23 cellular contexts compared by ENCODE assay signal in the genomic region with DNA sequence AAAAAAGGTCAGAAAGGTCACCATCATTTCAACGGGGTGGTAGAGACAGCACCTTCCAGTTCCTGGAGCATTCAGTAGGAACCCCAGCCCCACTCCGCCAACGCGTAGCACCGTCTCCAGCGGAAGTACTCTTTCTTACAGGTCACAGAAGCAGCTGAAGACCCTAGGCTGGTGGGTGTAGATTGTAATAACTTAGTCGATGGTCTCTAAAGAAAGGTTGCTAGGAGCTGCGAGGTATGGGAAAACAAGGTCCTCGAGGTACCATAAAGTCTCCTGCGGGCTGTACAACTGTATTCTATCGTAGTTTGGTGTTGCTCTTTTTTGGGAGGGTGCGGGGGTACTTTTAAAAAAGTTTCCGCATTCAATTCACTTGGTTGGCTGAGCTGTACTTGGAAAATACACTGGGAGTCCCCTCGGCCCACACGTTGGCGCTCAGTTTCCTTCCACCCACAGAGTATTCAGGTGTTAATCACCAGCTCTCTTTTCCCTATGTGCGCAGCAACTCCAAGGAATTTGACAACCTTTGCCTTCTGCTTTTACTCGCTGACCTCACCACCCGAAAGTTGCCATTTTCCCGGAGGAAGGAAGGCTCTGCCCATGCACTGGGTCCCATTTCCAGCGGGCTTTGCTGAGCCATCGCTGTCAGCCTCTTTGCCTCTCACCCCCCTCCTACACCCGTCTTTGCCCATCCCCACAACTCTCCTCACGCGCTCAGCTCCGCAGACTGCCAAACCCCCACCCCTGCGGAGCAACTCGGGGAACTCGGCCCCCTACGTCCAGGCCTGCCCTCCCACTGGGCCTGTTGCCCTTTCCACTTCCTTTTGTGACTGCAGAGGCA. TPM values are rescaled to one million over a fixed set of nuclear protein-coding genes. Genes with fewer than 3 reads are reported as not detected.
DNase-seq lines count a peak whose midpoint lies in the region; ATAC-seq and TF ChIP-seq lines count a peak whose summit lies in the region.
"Had no signal": no experiment of that assay in that cellular context is flagged by ENCODE, and none has a peak within 500 bp of the region (broad histone marks: within the 10 kb centered on the region; RNA-seq: fewer than 3 reads in every experiment).

No MANE protein-coding gene starts in this region.

- H3K4me1 Mint-ChIP-seq in type B pancreatic cell (ENCODE audit: unreplicated experiment): peaks cover 10% of the 10 kb centered on the region

- no peak overlapping the region for H3K27ac Mint-ChIP-seq in type B pancreatic cell
- H3K27ac Mint-ChIP-seq: CD8-positive, alpha-beta T cell had no signal

- H2AFZ ChIP-seq in SK-N-SH (ENCODE audit: low read depth): no peak overlapping the region

- H3K9ac ChIP-seq in SK-N-SH (no peak overlapping the region), mesendoderm (ENCODE audit: low read length) (no peak overlapping the region)
- H3K9ac ChIP-seq: BLaER1, KMS-11 had no signal

- POLR2A ChIA-PET in SK-N-SH (lab: Yijun Ruan, JAX): no interaction called here

- H3K27me3 ChIP-seq in SK-N-SH (ENCODE audit: insufficient read depth): peaks cover 72% of the 10 kb centered on the region
- peaks cover 19% of the 10 kb centered on the region for H3K27me3 ChIP-seq in iPS DF 6.9 (ENCODE audit: control insufficient read depth, insufficient read depth, low read length)
- peaks cover 27% of the 10 kb centered on the region for H3K27me3 ChIP-seq in mesendoderm (ENCODE audit: insufficient read depth, low read length, poor library complexity)

- H3K4ac ChIP-seq in mesendoderm (ENCODE audit: low read depth, low read length): no peak overlapping the region

- H3K27me3 Mint-ChIP-seq in type B pancreatic cell: peaks cover 99% of the 10 kb centered on the region

- no peak overlapping the region for H2AK5ac ChIP-seq in mesendoderm (ENCODE audit: low read length)

- peak; percentile 19 for DNase-seq in SK-N-SH
- no peak for DNase-seq in iPS DF 6.9 (ENCODE audit: low read depth, low spot score)
- peak; percentile 61 for DNase-seq in mesendoderm
- DNase-seq in type B pancreatic cell (ENCODE audit: extremely low spot score, unreplicated experiment): no peak
- DNase-seq in SKM-1 (lab: John Stamatoyannopoulos, UW; ENCODE audit: unreplicated experiment): no peak
- DNase-seq: CD8-positive, alpha-beta T cell; DMS79 treated with DMSO at 0.1 percent for 48 hours; GDM1; NCI-H1436; NCI-H2029; NCI-H2171 treated with DMSO at 0.1 percent for 48 hours; NCI-H446 treated with DMSO at 0.1 percent for 48 hours; NCI-H748 treated with DMSO at 0.1 percent for 48 hours; RPMI8226; SIG-M5 had no signal

- no peaks in the 10 kb centered on the region for H3K79me2 ChIP-seq in SK-N-SH (ENCODE audit: insufficient read depth)
- no peaks in the 10 kb centered on the region for H3K79me2 ChIP-seq in mesendoderm (ENCODE audit: control insufficient read depth, insufficient read depth, low read length)

- H3K36me3 ChIP-seq in SK-N-SH (replicated peaks in 1 of 2; ENCODE audit: control insufficient read depth in 1 of 2, insufficient read depth in 2 of 2, low read length in 1 of 2) (no peaks in the 10 kb centered on the region), iPS DF 6.9 (ENCODE audit: control insufficient read depth, insufficient read depth, low read length) (no peaks in the 10 kb centered on the region), mesendoderm (ENCODE audit: control insufficient read depth, insufficient read depth, low read length) (no peaks in the 10 kb centered on the region)
- H3K36me3 ChIP-seq: BLaER1, HAP-1 had no signal

- H2BK15ac ChIP-seq in mesendoderm (replicated peaks; ENCODE audit: low read depth): no peak overlapping the region

- H4K8ac ChIP-seq in mesendoderm (ENCODE audit: low read depth, low read length): no peak overlapping the region

- peak overlapping the region; percentile 34 for H3K56ac ChIP-seq in mesendoderm (ENCODE audit: low read length)

- no peak overlapping the region for H3K18ac ChIP-seq in mesendoderm (ENCODE audit: low read length)

- no peak for TF ChIP-seq RAD21 in SK-N-SH (IDR thresholded peaks at IDR 0.05; ENCODE audit: low read length)

- ATAC-seq in SK-N-SH treated with all-trans-retinoic acid at 6 μM for 48 hours (no peak), HG02981 (IDR thresholded peaks at IDR 0.05; ENCODE audit: unreplicated experiment) (no peak), HG03196 (IDR thresholded peaks at IDR 0.05; ENCODE audit: unreplicated experiment) (no peak)
- ATAC-seq: CD8-positive, alpha-beta T cell had no signal

- H4K5ac ChIP-seq in mesendoderm (ENCODE audit: low read length): no peak overlapping the region

- no peaks in the 10 kb centered on the region for H3K9me3 Mint-ChIP-seq in type B pancreatic cell
- H3K9me3 Mint-ChIP-seq: CD8-positive, alpha-beta T cell had no signal

- H3K4me2 ChIP-seq in SK-N-SH (no peak overlapping the region), mesendoderm (ENCODE audit: low read length) (no peak overlapping the region)
- H3K4me2 ChIP-seq: BLaER1, KMS-11 had no signal

- no peak for TF ChIP-seq EP300 in SK-N-SH (IDR thresholded peaks at IDR 0.05; ENCODE audit: borderline replicate concordance in 1 of 2, low read depth in 1 of 2, low read length in 1 of 2)

- H3K4me1 ChIP-seq in SK-N-SH (ENCODE audit: control insufficient read depth in 1 of 2, insufficient read depth in 2 of 2, low read depth in 1 of 2, low read length in 1 of 2) (no peaks in the 10 kb centered on the region), iPS DF 6.9 (ENCODE audit: control insufficient read depth, insufficient read depth, low read length) (no peaks in the 10 kb centered on the region), mesendoderm (ENCODE audit: control insufficient read depth, low read depth, low read length) (no peaks in the 10 kb centered on the region)
- H3K4me1 ChIP-seq: BLaER1 had no signal

- CTCF ChIA-PET in SK-N-SH (lab: Yijun Ruan, JAX): interaction anchor here (0.8 kb wide), 1 partner anchor 16 kb away, joined by 3 read pairs; no protein-coding TSS in a partner anchor

- H3K27ac ChIP-seq in SK-N-SH (ENCODE audit: low read depth in 2 of 2, low read length in 1 of 2) (no peak overlapping the region), iPS DF 6.9 (ENCODE audit: low read length) (no peak overlapping the region), mesendoderm (ENCODE audit: low read depth, low read length) (no peak overlapping the region)
- H3K27ac ChIP-seq: 22Rv1, BLaER1, KMS-11 had no signal

- no peaks in the 10 kb centered on the region for H3K9me3 ChIP-seq in SK-N-SH
- no peaks in the 10 kb centered on the region for H3K9me3 ChIP-seq in iPS DF 6.9 (ENCODE audit: control insufficient read depth, insufficient read depth, low read length)

- H2BK120ac ChIP-seq in mesendoderm (ENCODE audit: low read depth, low read length): no peak overlapping the region

- H4K20me1 ChIP-seq in SK-N-SH (ENCODE audit: insufficient read depth): no peaks in the 10 kb centered on the region
- H4K20me1 ChIP-seq: BLaER1 had no signal

- H3K36me3 Mint-ChIP-seq in type B pancreatic cell: no peaks in the 10 kb centered on the region
- H3K36me3 Mint-ChIP-seq: CD8-positive, alpha-beta T cell had no signal

- H2BK5ac ChIP-seq in mesendoderm (ENCODE audit: low read length): no peak overlapping the region

- H3K79me1 ChIP-seq in mesendoderm (ENCODE audit: low read length): no peaks in the 10 kb centered on the region

- no peaks in the 10 kb centered on the region for H3K9me2 ChIP-seq in SK-N-SH

- WGBS in SK-N-SH (ENCODE audit: low lambda C conversion rate): 16% methylated on average over 30 of the region's 30 CpGs
- no CpG with 5 or more reads among the region's 30 CpGs for WGBS in iPS DF 6.9 (ENCODE audit: insufficient coverage, insufficient read length)
- no CpG with 5 or more reads among the region's 30 CpGs for WGBS in mesendoderm (ENCODE audit: extremely low coverage, insufficient coverage, low lambda C conversion rate)

- H3K23ac ChIP-seq in mesendoderm (ENCODE audit: low read length): no peak overlapping the region

- TF ChIP-seq CTCF in SK-N-SH (IDR thresholded peaks at IDR 0.05) (no peak), type B pancreatic cell (conservative IDR thresholded peaks at IDR 0.05) (no peak)

- no peaks in the 10 kb centered on the region for H3F3A ChIP-seq in SK-N-SH (replicated peaks; ENCODE audit: insufficient read depth)

- no peak overlapping the region for H3K4me3 ChIP-seq in SK-N-SH (ENCODE audit: low read depth in 2 of 2, low read length in 1 of 2)
- peak overlapping the region; percentile 4; the same call in 1 of the 2 replicates for H3K4me3 ChIP-seq in iPS DF 6.9 (ENCODE audit: low read length)
- no peak overlapping the region for H3K4me3 ChIP-seq in mesendoderm (ENCODE audit: low read length)
- H3K4me3 ChIP-seq: BLaER1, HAP-1 had no signal

- H3K4me3 Mint-ChIP-seq in type B pancreatic cell: peak overlapping the region; percentile 15
- H3K4me3 Mint-ChIP-seq: CD8-positive, alpha-beta T cell had no signal

TF ChIP-seq in SK-N-SH, 30 proteins besides CTCF, POLR2A, EP300 and RAD21 (continues in another document):
- TF ChIP-seq GATA2 (CRISPR knock-in tag; IDR thresholded peaks at IDR 0.05) (no peak), POLR2AphosphoS5 (IDR thresholded peaks at IDR 0.05; ENCODE audit: low read depth, low read length) (no peak), GABPA (IDR thresholded peaks at IDR 0.05; ENCODE audit: low read depth) (no peak)

TF ChIP-seq in SK-N-SH treated with all-trans-retinoic acid at 6 μM for 48 hours, 23 proteins besides CTCF, POLR2A, EP300 and RAD21 (continues in another document):
- TF ChIP-seq, protein P1, sequence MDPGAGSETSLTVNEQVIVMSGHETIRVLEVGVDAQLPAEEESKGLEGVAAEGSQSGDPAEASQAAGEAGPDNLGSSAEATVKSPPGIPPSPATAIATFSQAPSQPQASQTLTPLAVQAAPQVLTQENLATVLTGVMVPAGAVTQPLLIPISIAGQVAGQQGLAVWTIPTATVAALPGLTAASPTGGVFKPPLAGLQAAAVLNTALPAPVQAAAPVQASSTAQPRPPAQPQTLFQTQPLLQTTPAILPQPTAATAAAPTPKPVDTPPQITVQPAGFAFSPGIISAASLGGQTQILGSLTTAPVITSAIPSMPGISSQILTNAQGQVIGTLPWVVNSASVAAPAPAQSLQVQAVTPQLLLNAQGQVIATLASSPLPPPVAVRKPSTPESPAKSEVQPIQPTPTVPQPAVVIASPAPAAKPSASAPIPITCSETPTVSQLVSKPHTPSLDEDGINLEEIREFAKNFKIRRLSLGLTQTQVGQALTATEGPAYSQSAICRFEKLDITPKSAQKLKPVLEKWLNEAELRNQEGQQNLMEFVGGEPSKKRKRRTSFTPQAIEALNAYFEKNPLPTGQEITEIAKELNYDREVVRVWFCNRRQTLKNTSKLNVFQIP (CRISPR knock-in tag; IDR thresholded peaks at IDR 0.05; ENCODE audit: borderline replicate concordance, low read depth): no peak
- TF ChIP-seq ZC3H10 (CRISPR knock-in tag; IDR thresholded peaks at IDR 0.05) (no peak), BACH2 (CRISPR knock-in tag; IDR thresholded peaks at IDR 0.05; ENCODE audit: borderline replicate concordance) (no peak), ISL1 (CRISPR knock-in tag; IDR thresholded peaks at IDR 0.05) (no peak)

RNA-seq across cellular contexts. Expression of a gene that starts 4.8 kb away (rescaled TPM):
- polyA plus RNA-seq in SK-N-SH (2012; rRNA removed): not detected in 2 replicates
- polyA plus RNA-seq in SK-N-SH (2012; cell fraction: cytosol; rRNA removed): not detected in 2 replicates
- polyA plus RNA-seq in SK-N-SH (2012; cell fraction: nucleus; rRNA removed): not detected in 2 replicates
- 6.6 TPM for polyA plus RNA-seq in mesendoderm (2013, experiment 1 of 2)
- 7.7 TPM for polyA plus RNA-seq in mesendoderm (2013, experiment 2 of 2)
- total RNA-seq in type B pancreatic cell (ENCODE audit: low replicate concordance): 0.76 and 3.4 TPM in 2 replicates
- total RNA-seq: CD8-positive, alpha-beta T cell; M059J had no signal

Comparison
In these comparisons a context has a peak if more than half of its experiments do, and no peak if none do; other contexts are left out.
1. DNase-seq: peak in SK-N-SH (single experiment) and mesendoderm (single experiment); none in iPS DF 6.9 (single experiment), type B pancreatic cell (single experiment) and SKM-1 (single experiment).